ENCODE assay signal across 8 cellular contexts in the genomic region with DNA sequence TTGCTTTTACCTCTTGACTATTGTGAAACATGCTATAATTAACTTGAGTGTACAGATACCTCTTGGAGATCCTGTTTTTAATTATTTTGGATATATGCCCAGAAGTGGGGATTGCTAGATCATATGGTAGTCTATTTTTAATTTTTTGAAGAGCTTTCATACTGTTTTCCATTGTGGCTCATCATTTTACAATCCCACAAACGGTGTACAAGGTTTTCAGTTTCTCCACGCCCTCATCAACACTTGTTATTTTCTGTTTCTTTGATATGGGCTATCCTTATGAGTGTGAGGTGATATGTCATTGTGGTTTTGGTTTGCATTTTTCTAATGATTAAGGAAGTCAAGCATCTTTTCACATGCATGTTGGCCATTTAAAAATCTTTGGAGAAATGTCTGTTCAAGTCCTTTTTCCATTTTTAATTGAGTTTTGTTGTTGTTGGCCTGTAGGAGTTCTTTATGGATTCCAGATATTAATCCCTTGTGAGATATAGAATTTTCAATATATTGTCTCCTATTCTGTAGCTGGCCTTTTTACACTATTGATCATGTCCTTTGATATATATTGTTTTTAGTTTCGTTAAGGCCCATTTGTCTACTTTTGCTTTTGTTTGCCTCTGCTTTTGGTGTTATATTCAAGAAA. TPM values are rescaled to one million over a fixed set of nuclear protein-coding genes. Genes with fewer than 3 reads are reported as not detected.
DNase-seq lines count a peak whose midpoint lies in the region; ATAC-seq and TF ChIP-seq lines count a peak whose summit lies in the region.

No MANE protein-coding gene starts in this region.

- H3K9me3 ChIP-seq in smooth muscle cell (replicated peaks; ENCODE audit: low read depth) = peaks cover 6% of the 10 kb centered on the region

- peak; percentile 98 for DNase-seq in NCI-H1105 treated with DMSO at 0.1 percent for 48 hours (lab: John Stamatoyannopoulos, UW)
- DNase-seq in brain pericyte (ENCODE audit: low read depth, low spot score) = peak; percentile 25
- no peak for DNase-seq in sciatic nerve (ENCODE audit: low spot score)
- no peak for DNase-seq in left lobe of liver (ENCODE audit: low spot score)
- no peak for DNase-seq in smooth muscle cell (lab: John Stamatoyannopoulos, UW; ENCODE audit: unreplicated experiment)
- no peak for DNase-seq in HT-29 (ENCODE audit: low spot score)

- peaks cover 14% of the 10 kb centered on the region for H3K79me2 ChIP-seq in smooth muscle cell (ENCODE audit: low read depth)

- peaks cover 16% of the 10 kb centered on the region for H3K36me3 ChIP-seq in smooth muscle cell (ENCODE audit: low read depth)

- no peaks in the 10 kb centered on the region for H3K27me3 ChIP-seq in smooth muscle cell (ENCODE audit: low read depth)

- H3K9ac ChIP-seq in smooth muscle cell (ENCODE audit: low read depth) = no peak overlapping the region

- ATAC-seq in GM18498 (IDR thresholded peaks at IDR 0.05; ENCODE audit: unreplicated experiment) = peak; percentile 71
- ATAC-seq in GM21717 (IDR thresholded peaks at IDR 0.05; ENCODE audit: unreplicated experiment) = peak; percentile 80
- no peak for ATAC-seq in sciatic nerve
- ATAC-seq in left lobe of liver = no peak

- H4K20me1 ChIP-seq in smooth muscle cell (ENCODE audit: low read depth) = peaks cover 10% of the 10 kb centered on the region

- no peak overlapping the region for H3K4me2 ChIP-seq in smooth muscle cell

- no peak for TF ChIP-seq CTCF in smooth muscle cell (IDR thresholded peaks at IDR 0.05; ENCODE audit: borderline replicate concordance, insufficient read depth, poor library complexity, severe bottlenecking)

- no peaks in the 10 kb centered on the region for H3F3A ChIP-seq in smooth muscle cell (ENCODE audit: low read depth)

- H3K4me1 ChIP-seq in smooth muscle cell (ENCODE audit: low read depth) = no peaks in the 10 kb centered on the region

- WGBS in smooth muscle cell (ENCODE audit: low lambda C conversion rate) = 95% methylated on average over 3 of the region's 3 CpGs

- no peak overlapping the region for H2AFZ ChIP-seq in smooth muscle cell (ENCODE audit: low read depth)

- no peak overlapping the region for H3K27ac ChIP-seq in smooth muscle cell (ENCODE audit: low read depth)

- no peak overlapping the region for H3K4me3 ChIP-seq in smooth muscle cell

- intact Hi-C loops in sciatic nerve (cut with DNase I) = no loop called here

RNA-seq across cellular contexts. Expression of a gene that starts 7.5 kb away (rescaled TPM):
- 24.8 TPM for total RNA-seq in sciatic nerve
- 8.7 TPM for total RNA-seq in left lobe of liver
- total RNA-seq in smooth muscle cell = 32.4 and 38.5 TPM in 2 replicates
- polyA plus RNA-seq in smooth muscle cell = 19.7 and 22.3 TPM in 2 replicates
- total RNA-seq in HT-29 (2014; rRNA removed; shearing (Covaris generic)) = 22.1 and 26.4 TPM in 2 replicates

Comparison
In these comparisons a context has a peak if more than half of its experiments do, and no peak if none do; other contexts are left out.
1. ATAC-seq: peak in GM18498 (single experiment) and GM21717 (single experiment); none in sciatic nerve (single experiment) and left lobe of liver (single experiment).
2. DNase-seq: peak in NCI-H1105 treated with DMSO at 0.1 percent for 48 hours (single experiment) and brain pericyte (single experiment); none in sciatic nerve (single experiment), left lobe of liver (single experiment), smooth muscle cell (single experiment) and HT-29 (single experiment).